6 cellular contexts compared by ENCODE assay signal in genomic region chr14:43247877-43248276, GRCh38.
"Had no signal": no experiment of that assay in that cellular context is flagged by ENCODE, and none has a peak within 500 bp of the region (broad histone marks: within the 10 kb centered on the region; RNA-seq: fewer than 3 reads in every experiment).

No MANE protein-coding gene starts in this region.

- DNase-seq: GDM1, GF-D8 had no signal

- FAIRE-seq: GM12891, GM12892, GM18507, GM19239 had no signal
